15 cellular contexts compared by ENCODE assay signal in genomic region chr6:16399198-16399597, GRCh38.
"Had no signal": no experiment of that assay in that cellular context is flagged by ENCODE, and none has a peak within 500 bp of the region (broad histone marks: within the 10 kb centered on the region; RNA-seq: fewer than 3 reads in every experiment).

No MANE protein-coding gene starts in this region.

- H3K4me3 Mint-ChIP-seq: activated B cell treated with CpG ODN at 0.5 μM for 24 hours; activated CD4-positive, alpha-beta T cell treated with anti-CD3 and anti-CD28 coated beads, Interleukin-2, amount 10 ng/mL, durations not matched to agents 24 days and 14 days; activated CD8-positive, alpha-beta T cell treated with anti-CD3 and anti-CD28 coated beads, Interleukin-2, amount 10 ng/mL, durations not matched to agents 7 days and 5 days; activated naive CD8-positive, alpha-beta T cell treated with anti-CD3 and anti-CD28 coated beads for 36 hours; endodermal cell; nephron progenitor cell; stimulated activated effector memory CD8-positive, alpha-beta T cell treated with anti-CD3 and anti-CD28 coated beads, Interleukin-12 subunit alpha, Interleukin-12 subunit beta, amount 100 ng/mL, for 72 hours had no signal

- H3K36me3 ChIP-seq: breast epithelium, thyroid gland had no signal

- H3K9me3 ChIP-seq: breast epithelium, thyroid gland had no signal

- DNase-seq: activated B cell treated with CpG ODN at 0.5 μM for 24 hours; activated CD4-positive, alpha-beta T cell treated with anti-CD3 and anti-CD28 coated beads, Interleukin-2, amount 10 ng/mL, durations not matched to agents 24 days and 14 days; activated CD8-positive, alpha-beta memory T cell treated with anti-CD3 and anti-CD28 coated beads, Interleukin-2, amount 50 U/mL, for 48 hours; activated CD8-positive, alpha-beta T cell treated with anti-CD3 and anti-CD28 coated beads, Interleukin-2, amount 10 ng/mL, durations not matched to agents 7 days and 5 days; activated gamma-delta T cell treated with Interleukin-2 at 50 U/mL for 16 hours; activated naive CD8-positive, alpha-beta T cell treated with anti-CD3 and anti-CD28 coated beads for 36 hours; amygdala; endodermal cell; mesendoderm; nephron progenitor cell; occipital lobe; thyroid gland had no signal

- H3K4me1 Mint-ChIP-seq: endodermal cell had no signal

- H3K4me3 ChIP-seq: breast epithelium, thyroid gland had no signal

- H3K27ac Mint-ChIP-seq: activated B cell treated with CpG ODN at 0.5 μM for 24 hours; activated CD4-positive, alpha-beta T cell treated with anti-CD3 and anti-CD28 coated beads, Interleukin-2, amount 10 ng/mL, durations not matched to agents 24 days and 14 days; activated CD8-positive, alpha-beta T cell treated with anti-CD3 and anti-CD28 coated beads, Interleukin-2, amount 10 ng/mL, durations not matched to agents 7 days and 5 days; activated naive CD8-positive, alpha-beta T cell treated with anti-CD3 and anti-CD28 coated beads for 36 hours; endodermal cell; nephron progenitor cell; stimulated activated effector memory CD8-positive, alpha-beta T cell treated with anti-CD3 and anti-CD28 coated beads, Interleukin-12 subunit alpha, Interleukin-12 subunit beta, amount 100 ng/mL, for 72 hours had no signal

- ATAC-seq: activated CD8-positive, alpha-beta T cell treated with anti-CD3 and anti-CD28 coated beads, Interleukin-2, amount 10 ng/mL, durations not matched to agents 7 days and 5 days; sciatic nerve; stimulated activated effector memory CD8-positive, alpha-beta T cell treated with anti-CD3 and anti-CD28 coated beads, Interleukin-12 subunit alpha, Interleukin-12 subunit beta, amount 100 ng/mL, for 72 hours had no signal

- H3K27ac ChIP-seq: breast epithelium, thyroid gland had no signal

- H3K27me3 Mint-ChIP-seq: activated B cell treated with CpG ODN at 0.5 μM for 24 hours; activated CD4-positive, alpha-beta T cell treated with anti-CD3 and anti-CD28 coated beads, Interleukin-2, amount 10 ng/mL, durations not matched to agents 24 days and 14 days; activated naive CD8-positive, alpha-beta T cell treated with anti-CD3 and anti-CD28 coated beads for 36 hours had no signal

- H3K9me3 Mint-ChIP-seq: activated B cell treated with CpG ODN at 0.5 μM for 24 hours; activated CD4-positive, alpha-beta T cell treated with anti-CD3 and anti-CD28 coated beads, Interleukin-2, amount 10 ng/mL, durations not matched to agents 24 days and 14 days; endodermal cell; stimulated activated effector memory CD8-positive, alpha-beta T cell treated with anti-CD3 and anti-CD28 coated beads, Interleukin-12 subunit alpha, Interleukin-12 subunit beta, amount 100 ng/mL, for 72 hours had no signal

- H3K27me3 ChIP-seq: breast epithelium, thyroid gland had no signal

- H3K4me1 ChIP-seq: breast epithelium had no signal
